ENCODE assay signal across 13 cellular contexts in genomic region chr1:162136760-162137537, GRCh38.
DNase-seq lines count a peak whose midpoint lies in the region; ATAC-seq and TF ChIP-seq lines count a peak whose summit lies in the region.
"Had no signal": no experiment of that assay in that cellular context is flagged by ENCODE, and none has a peak within 500 bp of the region (broad histone marks: within the 10 kb centered on the region; RNA-seq: fewer than 3 reads in every experiment).

No MANE protein-coding gene starts in this region.

- peak; percentile 82 for DNase-seq in AG20443 (ENCODE audit: low spot score)
- peak; percentile 92 for DNase-seq in M059J (ENCODE audit: low read depth)
- peak; percentile 45 for DNase-seq in dedifferentiated amniotic fluid mesenchymal stem cell (ENCODE audit: extremely low spot score)
- DNase-seq in mesenchymal stem cell: peak; percentile 72
- no peak for DNase-seq in effector memory CD8-positive, alpha-beta T cell
- no peak for DNase-seq in dorsolateral prefrontal cortex
- DNase-seq in ureter (ENCODE audit: low spot score): no peak
- DNase-seq: activated gamma-delta T cell, DMS153, NCI-H1105 treated with DMSO at 0.1 percent for 48 hours, T-helper 17 cell had no signal

- H2BK15ac ChIP-seq in mesenchymal stem cell (ENCODE audit: low read depth, poor library complexity, severe bottlenecking): no peak overlapping the region

- H4K91ac ChIP-seq in mesenchymal stem cell (ENCODE audit: low read length): no peak overlapping the region

- no peaks in the 10 kb centered on the region for H3K36me3 Mint-ChIP-seq in effector memory CD8-positive, alpha-beta T cell (ENCODE audit: insufficient read depth)

- no peak overlapping the region for H3K23ac ChIP-seq in mesenchymal stem cell (ENCODE audit: low read length in 2 of 2)

- no peaks in the 10 kb centered on the region for H3K9me3 ChIP-seq in mesenchymal stem cell (ENCODE audit: control insufficient read depth, low read length)

- H3K9ac ChIP-seq in mesenchymal stem cell (ENCODE audit: low read length): no peak overlapping the region
- H3K9ac ChIP-seq: parathyroid adenoma had no signal

- H3K9me3 Mint-ChIP-seq in effector memory CD8-positive, alpha-beta T cell: no peaks in the 10 kb centered on the region

- H3K4me1 Mint-ChIP-seq in effector memory CD8-positive, alpha-beta T cell (ENCODE audit: low read depth in 2 of 2): no peaks in the 10 kb centered on the region

- H3K4me2 ChIP-seq in mesenchymal stem cell (ENCODE audit: low read length, poor library complexity, severe bottlenecking): no peak overlapping the region

- H3K4me3 ChIP-seq in mesenchymal stem cell (ENCODE audit: insufficient read depth in 1 of 2, low read depth in 1 of 2, low read length in 2 of 2): no peak overlapping the region
- H3K4me3 ChIP-seq in dorsolateral prefrontal cortex: no peak overlapping the region

- H3K27me3 ChIP-seq in mesenchymal stem cell (ENCODE audit: control insufficient read depth in 1 of 2, insufficient read depth in 1 of 2, low read length in 2 of 2): no peaks in the 10 kb centered on the region
- H3K27me3 ChIP-seq in dorsolateral prefrontal cortex: no peaks in the 10 kb centered on the region

- H2BK120ac ChIP-seq in mesenchymal stem cell (ENCODE audit: low read depth, low read length): no peak overlapping the region

- no peak for TF ChIP-seq CTCF in dorsolateral prefrontal cortex (IDR thresholded peaks at IDR 0.05 in 54 of 56, conservative IDR thresholded peaks at IDR 0.05 in 2 of 56; ENCODE audit: low read depth in 1 of 56, partially characterized antibody in 56 of 56)

- no peak overlapping the region for H3K27ac Mint-ChIP-seq in effector memory CD8-positive, alpha-beta T cell
- H3K27ac Mint-ChIP-seq: T-helper 17 cell had no signal

- H4K8ac ChIP-seq in mesenchymal stem cell (ENCODE audit: low read length): peak overlapping the region; percentile 12

- H2AFZ ChIP-seq in mesenchymal stem cell (ENCODE audit: low read depth, low read length): no peak overlapping the region
- H2AFZ ChIP-seq: parathyroid adenoma had no signal

- peak overlapping the region; percentile 47 for H2AK5ac ChIP-seq in mesenchymal stem cell (ENCODE audit: low read length, severe bottlenecking)

- H3K36me3 ChIP-seq in mesenchymal stem cell (ENCODE audit: control insufficient read depth in 1 of 2, insufficient read depth in 2 of 2, low read depth in 1 of 2, low read length in 2 of 2): peaks cover 0 to 3% of the 10 kb centered on the region in 2 experiments

- peaks cover 38 to 75% of the 10 kb centered on the region in 2 donors for H3K27me3 Mint-ChIP-seq in effector memory CD8-positive, alpha-beta T cell

- H2BK5ac ChIP-seq in mesenchymal stem cell (ENCODE audit: low read depth, low read length, poor library complexity, severe bottlenecking): no peak overlapping the region

- H3K27ac ChIP-seq in mesenchymal stem cell (ENCODE audit: low read length, poor library complexity, severe bottlenecking): no peak overlapping the region
- peak overlapping the region in 2 of 59 donors; percentile 15 to 23 for H3K27ac ChIP-seq in dorsolateral prefrontal cortex
- H3K27ac ChIP-seq: parathyroid adenoma had no signal

- H3K4ac ChIP-seq in mesenchymal stem cell (ENCODE audit: low read depth in 1 of 2, low read length in 2 of 2): no peak overlapping the region

- ATAC-seq in effector memory CD8-positive, alpha-beta T cell (replicated peaks): no peak
- ATAC-seq in GM18907 (IDR thresholded peaks at IDR 0.05; ENCODE audit: unreplicated experiment): no peak
- ATAC-seq: T-helper 17 cell had no signal

- WGBS in mesenchymal stem cell: 31% methylated on average over 8 of the region's 8 CpGs

- intact Hi-C loops in dorsolateral prefrontal cortex (cut with DNase I): loop anchor here in 1 of 2 donors (5.0 kb wide), 1 partner anchor 75 kb away; no protein-coding TSS in a partner anchor

- peak overlapping the region in 1 of 2 experiments; percentile 52 for H2BK12ac ChIP-seq in mesenchymal stem cell (ENCODE audit: low read length in 2 of 2)

- peaks cover 9% of the 10 kb centered on the region for H3K4me1 ChIP-seq in mesenchymal stem cell (ENCODE audit: control insufficient read depth, insufficient read depth, low read depth, low read length)
- H3K4me1 ChIP-seq: parathyroid adenoma had no signal

- H3K79me1 ChIP-seq in mesenchymal stem cell (replicated peaks; ENCODE audit: low read length, poor library complexity, severe bottlenecking): peaks cover 5% of the 10 kb centered on the region

- no peak overlapping the region for H3K14ac ChIP-seq in mesenchymal stem cell (ENCODE audit: low read length in 2 of 2)

- H3K4me3 Mint-ChIP-seq in effector memory CD8-positive, alpha-beta T cell: no peak overlapping the region
- H3K4me3 Mint-ChIP-seq: T-helper 17 cell had no signal

- H3K18ac ChIP-seq in mesenchymal stem cell (ENCODE audit: low read depth in 1 of 2, low read length in 2 of 2): peak overlapping the region in 1 of 2 experiments; percentile 4

Comparison
In these comparisons a context has a peak if more than half of its experiments do, and no peak if none do; other contexts are left out.
1. DNase-seq: peak in AG20443 (single experiment), M059J (single experiment), dedifferentiated amniotic fluid mesenchymal stem cell (single experiment) and mesenchymal stem cell (single experiment); none in effector memory CD8-positive, alpha-beta T cell (0 of 3), dorsolateral prefrontal cortex (0 of 10) and ureter (single experiment).